In genomic region chr7:129757991-129758390, GRCh38 we compare ENCODE assay signal across 33 cellular contexts.
"Had no signal": no experiment of that assay in that cellular context is flagged by ENCODE, and none has a peak within 500 bp of the region (broad histone marks: within the 10 kb centered on the region; RNA-seq: fewer than 3 reads in every experiment).

No MANE protein-coding gene starts in this region.

- H3K9me3 Mint-ChIP-seq: activated B cell treated with CpG ODN at 0.5 μM for 24 hours; activated CD4-positive, alpha-beta memory T cell treated with anti-CD3 and anti-CD28 coated beads for 36 hours; activated CD4-positive, alpha-beta T cell treated with anti-CD3 and anti-CD28 coated beads, Interleukin-2, amount 10 ng/mL, durations not matched to agents 24 days and 14 days; activated CD8-positive, alpha-beta T cell treated with anti-CD3 and anti-CD28 coated beads for 36 hours; activated naive CD4-positive, alpha-beta T cell treated with anti-CD3 and anti-CD28 coated beads for 36 hours; activated naive CD4-positive, alpha-beta T cell treated with anti-CD3 and anti-CD28 coated beads, Interleukin-2, amount 50 U/mL, for 24 hours; activated naive CD8-positive, alpha-beta T cell treated with anti-CD3 and anti-CD28 coated beads, Interleukin-2, amount 10 ng/mL, durations not matched to agents 7 days and 5 days; activated naive CD8-positive, alpha-beta T cell treated with anti-CD3 and anti-CD28 coated beads, Interleukin-2, amount 50 U/mL, for 24 hours; activated T-cell treated with anti-CD3 and anti-CD28 coated beads, Interleukin-2, amount 50 U/mL, for 24 hours; brain; T-helper 1 cell treated with Interleukin-12 subunit alpha and Interleukin-12 subunit beta and Interleukin-4 antibody, amounts not matched to agents 30 μg/mL and 1 μg/mL, for 36 hours; T-helper 2 cell treated with Interferon-gamma antibody and Interleukin-4, amounts not matched to agents 5 μg/mL and 100 μg/mL, for 36 hours had no signal

- H3K4me3 Mint-ChIP-seq: activated B cell treated with CpG ODN at 0.5 μM for 24 hours; activated CD4-positive, alpha-beta memory T cell treated with anti-CD3 and anti-CD28 coated beads for 36 hours; activated CD4-positive, alpha-beta T cell treated with anti-CD3 and anti-CD28 coated beads, Interleukin-2, amount 10 ng/mL, durations not matched to agents 24 days and 14 days; activated CD8-positive, alpha-beta T cell treated with anti-CD3 and anti-CD28 coated beads for 36 hours; activated naive CD4-positive, alpha-beta T cell treated with anti-CD3 and anti-CD28 coated beads for 36 hours; activated naive CD4-positive, alpha-beta T cell treated with anti-CD3 and anti-CD28 coated beads, Interleukin-2, amount 50 U/mL, for 24 hours; activated naive CD8-positive, alpha-beta T cell treated with anti-CD3 and anti-CD28 coated beads, Interleukin-2, amount 10 ng/mL, durations not matched to agents 7 days and 5 days; activated naive CD8-positive, alpha-beta T cell treated with anti-CD3 and anti-CD28 coated beads, Interleukin-2, amount 50 U/mL, for 24 hours; activated T-cell treated with anti-CD3 and anti-CD28 coated beads, Interleukin-2, amount 50 U/mL, for 24 hours; brain; T-helper 1 cell treated with Interleukin-12 subunit alpha and Interleukin-12 subunit beta and Interleukin-4 antibody, amounts not matched to agents 30 μg/mL and 1 μg/mL, for 36 hours; T-helper 2 cell treated with Interferon-gamma antibody and Interleukin-4, amounts not matched to agents 5 μg/mL and 100 μg/mL, for 36 hours had no signal

- H3K4me1 Mint-ChIP-seq: activated B cell treated with CpG ODN at 0.5 μM for 24 hours; activated CD4-positive, alpha-beta T cell treated with anti-CD3 and anti-CD28 coated beads, Interleukin-2, amount 10 ng/mL, durations not matched to agents 24 days and 14 days; activated naive CD4-positive, alpha-beta T cell treated with anti-CD3 and anti-CD28 coated beads, Interleukin-2, amount 50 U/mL, for 24 hours; activated naive CD8-positive, alpha-beta T cell treated with anti-CD3 and anti-CD28 coated beads, Interleukin-2, amount 10 ng/mL, durations not matched to agents 7 days and 5 days; activated naive CD8-positive, alpha-beta T cell treated with anti-CD3 and anti-CD28 coated beads, Interleukin-2, amount 50 U/mL, for 24 hours; brain had no signal

- FAIRE-seq: bronchial epithelial cell, TTC549 had no signal

- H3K27ac ChIP-seq: ascending aorta, cardiac muscle cell, VCaP had no signal

- ATAC-seq: activated CD8-positive, alpha-beta T cell treated with anti-CD3 and anti-CD28 coated beads for 36 hours; activated naive CD8-positive, alpha-beta T cell treated with anti-CD3 and anti-CD28 coated beads, Interleukin-2, amount 50 U/mL, for 24 hours had no signal

- H3K9me3 ChIP-seq: ascending aorta had no signal

- H3K4me1 ChIP-seq: ascending aorta had no signal

- H3K4me3 ChIP-seq: ascending aorta, cardiac muscle cell had no signal

- H3K27me3 Mint-ChIP-seq: activated B cell treated with CpG ODN at 0.5 μM for 24 hours; activated CD4-positive, alpha-beta memory T cell treated with anti-CD3 and anti-CD28 coated beads for 36 hours; activated CD4-positive, alpha-beta T cell treated with anti-CD3 and anti-CD28 coated beads, Interleukin-2, amount 10 ng/mL, durations not matched to agents 24 days and 14 days; activated CD8-positive, alpha-beta T cell treated with anti-CD3 and anti-CD28 coated beads for 36 hours; activated naive CD4-positive, alpha-beta T cell treated with anti-CD3 and anti-CD28 coated beads, Interleukin-2, amount 50 U/mL, for 24 hours; activated naive CD8-positive, alpha-beta T cell treated with anti-CD3 and anti-CD28 coated beads, Interleukin-2, amount 10 ng/mL, durations not matched to agents 7 days and 5 days; activated naive CD8-positive, alpha-beta T cell treated with anti-CD3 and anti-CD28 coated beads, Interleukin-2, amount 50 U/mL, for 24 hours; activated T-cell treated with anti-CD3 and anti-CD28 coated beads, Interleukin-2, amount 50 U/mL, for 24 hours; brain had no signal

- DNase-seq: activated B cell treated with CpG ODN at 0.5 μM for 24 hours; activated CD4-positive, alpha-beta memory T cell treated with anti-CD3 and anti-CD28 coated beads for 36 hours; activated CD4-positive, alpha-beta T cell treated with anti-CD3 and anti-CD28 coated beads for 4 hours; activated CD4-positive, alpha-beta T cell treated with anti-CD3 and anti-CD28 coated beads, Interleukin-2, amount 10 ng/mL, durations not matched to agents 24 days and 14 days; activated CD4-positive, alpha-beta T cell treated with anti-CD3 and anti-CD28 coated beads, Interleukin-2, amount 50 U/mL, for 1 hour; activated CD4-positive, alpha-beta T cell treated with anti-CD3 and anti-CD28 coated beads, Interleukin-2, amount 50 U/mL, for 4 hours; activated CD4-positive, CD25-positive, alpha-beta regulatory T cell treated with anti-CD3 and anti-CD28 coated beads, Interleukin-2, amount 50 U/mL, for 72 hours; activated CD8-positive, alpha-beta memory T cell treated with anti-CD3 and anti-CD28 coated beads, Interleukin-2, amount 50 U/mL, for 4 hours; activated CD8-positive, alpha-beta T cell treated with anti-CD3 and anti-CD28 coated beads for 36 hours; activated effector memory CD4-positive, alpha-beta T cell treated with anti-CD3 and anti-CD28 coated beads, Interleukin-2, amount 50 U/mL, for 16 hours; activated gamma-delta T cell treated with Interleukin-2 at 50 U/mL for 16 hours; activated naive CD4-positive, alpha-beta T cell; activated naive CD4-positive, alpha-beta T cell treated with anti-CD3 and anti-CD28 coated beads for 36 hours; activated naive CD8-positive, alpha-beta T cell treated with anti-CD3 and anti-CD28 coated beads, Interleukin-2, amount 10 ng/mL, durations not matched to agents 7 days and 5 days; activated naive CD8-positive, alpha-beta T cell treated with anti-CD3 and anti-CD28 coated beads, Interleukin-2, amount 50 U/mL, for 24 hours; activated T-cell treated with anti-CD3 and anti-CD28 coated beads for 4 hours; activated T-cell treated with anti-CD3 and anti-CD28 coated beads, Interleukin-2, amount 50 U/mL, for 24 hours; activated T-cell treated with anti-CD3 and anti-CD28 coated beads, Interleukin-2, amount 50 U/mL, for 48 hours; amygdala; anterior cingulate cortex; caudate nucleus; T-helper 1 cell; T-helper 2 cell; T-helper 9 cell had no signal

- H3K27me3 ChIP-seq: ascending aorta, cardiac muscle cell had no signal

- H3K27ac Mint-ChIP-seq: activated B cell treated with CpG ODN at 0.5 μM for 24 hours; activated CD4-positive, alpha-beta memory T cell treated with anti-CD3 and anti-CD28 coated beads for 36 hours; activated CD4-positive, alpha-beta T cell treated with anti-CD3 and anti-CD28 coated beads, Interleukin-2, amount 10 ng/mL, durations not matched to agents 24 days and 14 days; activated CD8-positive, alpha-beta T cell treated with anti-CD3 and anti-CD28 coated beads for 36 hours; activated naive CD4-positive, alpha-beta T cell treated with anti-CD3 and anti-CD28 coated beads for 36 hours; activated naive CD4-positive, alpha-beta T cell treated with anti-CD3 and anti-CD28 coated beads, Interleukin-2, amount 50 U/mL, for 24 hours; activated naive CD8-positive, alpha-beta T cell treated with anti-CD3 and anti-CD28 coated beads, Interleukin-2, amount 10 ng/mL, durations not matched to agents 7 days and 5 days; activated naive CD8-positive, alpha-beta T cell treated with anti-CD3 and anti-CD28 coated beads, Interleukin-2, amount 50 U/mL, for 24 hours; activated T-cell treated with anti-CD3 and anti-CD28 coated beads, Interleukin-2, amount 50 U/mL, for 24 hours; brain; T-helper 1 cell treated with Interleukin-12 subunit alpha and Interleukin-12 subunit beta and Interleukin-4 antibody, amounts not matched to agents 30 μg/mL and 1 μg/mL, for 36 hours; T-helper 2 cell treated with Interferon-gamma antibody and Interleukin-4, amounts not matched to agents 5 μg/mL and 100 μg/mL, for 36 hours had no signal
